Comparison of ENCODE assay signal across 7 cellular contexts in genomic region chr1:19390901-19391595, GRCh38.
DNase-seq lines count a peak whose midpoint lies in the region; ATAC-seq, FAIRE-seq and TF ChIP-seq lines count a peak whose summit lies in the region.

No MANE protein-coding gene starts in this region.

- no peak overlapping the region for H2AFZ ChIP-seq in PC-9

- CTCF ChIA-PET in PC-9 (lab: Charles Lee): interaction anchor here (0.5 to 1.4 kb wide), 3 partner anchors 190 to 904 kb away, joined by 3 read pairs; no protein-coding TSS in a partner anchor

- POLR2A ChIA-PET in PC-9 (lab: Charles Lee; ENCODE audit: unreplicated experiment): no interaction called here

- H3K4me1 ChIP-seq in PC-9 (replicated peaks; ENCODE audit: insufficient read depth) (no peaks in the 10 kb centered on the region), prostate gland (replicated peaks) (peaks cover 23% of the 10 kb centered on the region), upper lobe of left lung (peaks cover 40 to 58% (median 43%) of the 10 kb centered on the region in 4 donors)

- H3K27ac ChIP-seq in PC-9 (no peak overlapping the region), prostate gland (peak overlapping the region; percentile 63 to 82), upper lobe of left lung (peak overlapping the region; percentile 67 to 84 (median 79))

- peak; percentile 68 for TF ChIP-seq CTCF in GM12865 (IDR thresholded peaks at IDR 0.05; ENCODE audit: insufficient read depth, low read depth, low read length, missing control alignments)
- TF ChIP-seq CTCF in PC-9 (conservative IDR thresholded peaks at IDR 0.05): peak; percentile 68
- TF ChIP-seq CTCF in prostate gland (IDR thresholded peaks at IDR 0.05): peak; percentile 58 to 91 (median 83)
- peak; percentile 68 to 86 (median 78) for TF ChIP-seq CTCF in upper lobe of left lung (IDR thresholded peaks at IDR 0.05)

- intact Hi-C loops in PC-9 (cut with micrococcal nuclease; ENCODE audit: unreplicated experiment): loop anchor here (5.0 to 10.0 kb wide), 3 partner anchors 94 to 256 kb away; partner anchors contain the start of gene CAPZB
- intact Hi-C loops in prostate gland (cut with DNase I): loop anchor here (5.0 kb wide), 2 partner anchors 171 to 261 kb away; no protein-coding TSS in a partner anchor

- H3K4me2 ChIP-seq in PC-9: no peak overlapping the region

- ATAC-seq in HG02852 (IDR thresholded peaks at IDR 0.05; ENCODE audit: unreplicated experiment) (peak; percentile 70), upper lobe of left lung (ENCODE audit: low FRiP score in 2 of 2) (peak in 1 of 2 donors; percentile 79)

- H3K27me3 ChIP-seq in PC-9 (ENCODE audit: insufficient read depth, low read depth): no peaks in the 10 kb centered on the region
- no peaks in the 10 kb centered on the region for H3K27me3 ChIP-seq in prostate gland (replicated peaks; ENCODE audit: insufficient read depth)
- H3K27me3 ChIP-seq in upper lobe of left lung: no peaks in the 10 kb centered on the region

- H3K9me2 ChIP-seq in PC-9 (ENCODE audit: insufficient read depth): no peaks in the 10 kb centered on the region

- H3F3A ChIP-seq in PC-9 (ENCODE audit: insufficient read depth, low read depth): no peaks in the 10 kb centered on the region

- DNase-seq in GM12865 (ENCODE audit: low read depth) (peak; percentile 59), PC-9 (no peak), frontal cortex (ENCODE audit: low spot score in 2 of 2) (peak; percentile 53 to 74), prostate gland (ENCODE audit: low spot score) (peak; percentile 63), upper lobe of left lung (peak in 1 of 2 donors; percentile 41)
- DNase-seq in activated effector memory CD4-positive, alpha-beta T cell treated with anti-CD3 and anti-CD28 coated beads, Interleukin-2, amount 50 U/mL, for 16 hours: peak; percentile 86

- H3K79me2 ChIP-seq in PC-9 (ENCODE audit: low read depth): peaks cover 5% of the 10 kb centered on the region; the same call in 1 of the 2 replicates

- H3K9me3 ChIP-seq in PC-9 (ENCODE audit: insufficient read depth, low read depth) (no peaks in the 10 kb centered on the region), prostate gland (no peaks in the 10 kb centered on the region), upper lobe of left lung (no peaks in the 10 kb centered on the region)

- BruUV-seq in PC-9 (replicated peaks; lab: Mats Ljungman, UMichigan): no TSS peak

- H3K36me3 ChIP-seq in PC-9 (ENCODE audit: low read depth) (no peaks in the 10 kb centered on the region), prostate gland (no peaks in the 10 kb centered on the region), upper lobe of left lung (peaks cover 0 to 7% (median 3%) of the 10 kb centered on the region in 4 donors)

- FAIRE-seq in frontal cortex (lab: Jason Lieb, UNC): no peak

- H3K4me3 ChIP-seq in GM12865 (ENCODE audit: low read depth, low read length): no peak overlapping the region
- H3K4me3 ChIP-seq in PC-9: no peak overlapping the region
- no peak overlapping the region for H3K4me3 ChIP-seq in prostate gland
- peak overlapping the region in 2 of 4 donors; percentile 8 for H3K4me3 ChIP-seq in upper lobe of left lung

- no peak for TF ChIP-seq POLR2A in prostate gland (IDR thresholded peaks at IDR 0.05)
- no peak for TF ChIP-seq POLR2A in upper lobe of left lung (IDR thresholded peaks at IDR 0.05)

- TF ChIP-seq EP300 in upper lobe of left lung (IDR thresholded peaks at IDR 0.05): no peak

- peaks cover 10% of the 10 kb centered on the region for H4K20me1 ChIP-seq in PC-9 (ENCODE audit: insufficient read depth)

- 5% methylated on average over 17 of the region's 17 CpGs for WGBS in prostate gland
- WGBS in upper lobe of left lung, 2 donors: 10 to 12% methylated on average over 17 of the region's 17 CpGs

Comparison
In these comparisons a context has a peak if more than half of its experiments do, and no peak if none do; other contexts are left out.
1. DNase-seq: peak in GM12865 (single experiment), activated effector memory CD4-positive, alpha-beta T cell treated with anti-CD3 and anti-CD28 coated beads, Interleukin-2, amount 50 U/mL, for 16 hours (single experiment), frontal cortex (2 of 2) and prostate gland (single experiment); none in PC-9 (0 of 2).
2. Peak in every context shown above with its lines, with median percentiles within 50 percentile points of each other: CTCF ChIP-seq.